Comparison of ENCODE assay signal across 8 cellular contexts in genomic region chr7:1459930-1460756, GRCh38. TPM values are rescaled to one million over a fixed set of nuclear protein-coding genes. Genes with fewer than 3 reads are reported as not detected.
A peak's percentile ranks its signal among the peaks of the same experiment; 100 is the strongest.
DNase-seq lines count a peak whose midpoint lies in the region; ATAC-seq and TF ChIP-seq lines count a peak whose summit lies in the region.

No MANE protein-coding gene starts in this region.

- H2AFZ ChIP-seq in fibroblast of lung (ENCODE audit: low read length), result peak overlapping the region; percentile 54
- peak overlapping the region; percentile 66 for H2AFZ ChIP-seq in osteoblast (ENCODE audit: low read length)

- H3K79me2 ChIP-seq in fibroblast of lung (ENCODE audit: control insufficient read depth, insufficient read depth, low read length), result peaks cover 35% of the 10 kb centered on the region
- peaks cover 36% of the 10 kb centered on the region for H3K79me2 ChIP-seq in osteoblast (ENCODE audit: insufficient read depth, low read length)

- H3K27me3 ChIP-seq in fibroblast of lung (ENCODE audit: control insufficient read depth, insufficient read depth, low read length), result no peaks in the 10 kb centered on the region
- peaks cover 6% of the 10 kb centered on the region for H3K27me3 ChIP-seq in osteoblast (ENCODE audit: insufficient read depth, low read length)

- peak overlapping the region; percentile 59 for H3K27ac ChIP-seq in fibroblast of lung (ENCODE audit: insufficient read depth, low read length)
- peak overlapping the region; percentile 63 for H3K27ac ChIP-seq in osteoblast (ENCODE audit: low read depth, low read length)

- no peak for TF ChIP-seq CTCF in fibroblast of lung (conservative IDR thresholded peaks at IDR 0.05 in 1 of 2, IDR thresholded peaks at IDR 0.05 in 1 of 2; ENCODE audit: low read depth in 1 of 2, low read length in 2 of 2)
- no peak for TF ChIP-seq CTCF in osteoblast (IDR thresholded peaks at IDR 0.05; ENCODE audit: extremely low read depth, low read depth, low read length)
- TF ChIP-seq CTCF in omental fat pad (IDR thresholded peaks at IDR 0.05), result no peak

- H3K36me3 ChIP-seq in fibroblast of lung (ENCODE audit: control insufficient read depth, insufficient read depth, low read length) (no peaks in the 10 kb centered on the region), osteoblast (ENCODE audit: insufficient read depth, low read length) (no peaks in the 10 kb centered on the region)

- ATAC-seq in SK-N-SH treated with all-trans-retinoic acid at 6 μM for 48 hours (peak; percentile 1), GM21576 (IDR thresholded peaks at IDR 0.05; ENCODE audit: unreplicated experiment) (no peak), omental fat pad (ENCODE audit: low FRiP score) (no peak)

- H3K4me1 ChIP-seq in fibroblast of lung (ENCODE audit: control insufficient read depth, extremely low read depth, insufficient read depth, low read length) (peaks cover 22% of the 10 kb centered on the region), osteoblast (ENCODE audit: insufficient read depth, low read length) (peaks cover 41% of the 10 kb centered on the region)

- peak overlapping the region; percentile 59 for H3K9ac ChIP-seq in fibroblast of lung (ENCODE audit: insufficient read depth, low read length)

- DNase-seq in NCI-H1417 (lab: John Stamatoyannopoulos, UW), result peak in 2 of 3 experiments; percentile 64 to 69
- DNase-seq in NCI-H1417 treated with DMSO at 0.1 percent for 48 hours (lab: John Stamatoyannopoulos, UW), result no peak
- peak in 1 of 2 donors; percentile 15 for DNase-seq in fibroblast of lung (ENCODE audit: low read depth in 2 of 2)
- DNase-seq in osteoblast (ENCODE audit: insufficient read length, low spot score, missing footprints), result no peak
- DNase-seq in T1000 (lab: John Stamatoyannopoulos, UW), result no peak
- DNase-seq in omental fat pad (ENCODE audit: low spot score), result no peak

- H3K9me3 ChIP-seq in fibroblast of lung (ENCODE audit: control insufficient read depth, insufficient read depth, low read depth, low read length) (no peaks in the 10 kb centered on the region), osteoblast (ENCODE audit: low read depth, low read length) (no peaks in the 10 kb centered on the region)

- H3K4me2 ChIP-seq in fibroblast of lung (ENCODE audit: extremely low read depth, insufficient read depth, low read length), result peak overlapping the region; percentile 77
- H3K4me2 ChIP-seq in osteoblast (ENCODE audit: insufficient read depth, low read length), result peak overlapping the region; percentile 81

- H4K20me1 ChIP-seq in fibroblast of lung (ENCODE audit: control insufficient read depth, extremely low read depth, insufficient read depth, low read length) (no peaks in the 10 kb centered on the region), osteoblast (ENCODE audit: insufficient read depth, low read length) (peaks cover 24% of the 10 kb centered on the region)

- peak overlapping the region; percentile 27 to 56 (median 32) for H3K4me3 ChIP-seq in fibroblast of lung (replicated peaks in 1 of 4; ENCODE audit: control extremely low read depth in 1 of 4, insufficient read depth in 1 of 4, low read depth in 3 of 4, low read length in 4 of 4)
- H3K4me3 ChIP-seq in osteoblast (ENCODE audit: insufficient read depth, low read length), result peak overlapping the region; percentile 67

TF ChIP-seq in SK-N-SH treated with all-trans-retinoic acid at 6 μM for 48 hours, 23 proteins besides CTCF, POLR2A, EP300 and RAD21:
- no peak for TF ChIP-seq SNAI2 (CRISPR knock-in tag; IDR thresholded peaks at IDR 0.05)
- no peak for TF ChIP-seq POU6F1 (CRISPR knock-in tag; IDR thresholded peaks at IDR 0.05; ENCODE audit: borderline replicate concordance, low read depth)
- TF ChIP-seq ZNF565 (CRISPR knock-in tag; conservative IDR thresholded peaks at IDR 0.05; ENCODE audit: low read depth), result no peak
- TF ChIP-seq ZFP30 (CRISPR knock-in tag; IDR thresholded peaks at IDR 0.05), result no peak
- TF ChIP-seq BACH2 (CRISPR knock-in tag; IDR thresholded peaks at IDR 0.05; ENCODE audit: borderline replicate concordance), result no peak
- TF ChIP-seq GLIS3 (CRISPR knock-in tag; IDR thresholded peaks at IDR 0.05), result no peak
- no peak for TF ChIP-seq TSHZ2 (CRISPR knock-in tag; IDR thresholded peaks at IDR 0.05)

RNA-seq across cellular contexts. Expression of gene MICALL2, which starts 0.9 kb away (rescaled TPM):
- total RNA-seq in fibroblast of lung, result 48.0 and 60.1 TPM in 2 replicates
- 11.0 and 11.7 TPM in 2 replicates for polyA plus RNA-seq in fibroblast of lung
- 15.6 and 22.9 TPM in 2 replicates for polyA plus RNA-seq in fibroblast of lung (2012)
- polyA minus RNA-seq in fibroblast of lung (ENCODE audit: low replicate concordance), result 5.8 and 26.0 TPM in 2 replicates
- total RNA-seq in osteoblast, result 30.4 and 36.5 TPM in 2 replicates
- 10 to 100 TPM in 2 of 4 donors, 1 to 10 TPM in 2; 4.4 to 16.6 (median 9.3) TPM for total RNA-seq in omental fat pad

RNA-seq across cellular contexts. Expression of gene INTS1, which starts 44.0 kb away (rescaled TPM):
- total RNA-seq in fibroblast of lung, result 22.9 and 35.5 TPM in 2 replicates
- polyA plus RNA-seq in fibroblast of lung, result 7.1 and 16.2 TPM in 2 replicates
- 32.9 and 58.5 TPM in 2 replicates for polyA plus RNA-seq in fibroblast of lung (2012)
- polyA minus RNA-seq in fibroblast of lung (ENCODE audit: low replicate concordance), result 43.6 and 98.3 TPM in 2 replicates
- 53.0 and 66.2 TPM in 2 replicates for total RNA-seq in osteoblast
- 10 to 100 TPM; 22.4 to 39.4 (median 32.0) TPM for total RNA-seq in omental fat pad

Comparison
In these comparisons a context has a peak if more than half of its experiments do, and no peak if none do; other contexts are left out.
1. DNase-seq: peak in NCI-H1417 (2 of 3); none in NCI-H1417 treated with DMSO at 0.1 percent for 48 hours (single experiment), osteoblast (single experiment), T1000 (single experiment) and omental fat pad (single experiment).